ENCODE assay signal across 17 cellular contexts in genomic region chr4:131613824-131614216, GRCh38.
DNase-seq lines count a peak whose midpoint lies in the region; ATAC-seq and TF ChIP-seq lines count a peak whose summit lies in the region.
"Had no signal": no experiment of that assay in that cellular context is flagged by ENCODE, and none has a peak within 500 bp of the region (broad histone marks: within the 10 kb centered on the region; RNA-seq: fewer than 3 reads in every experiment).

No MANE protein-coding gene starts in this region.

- DNase-seq in MV-4-11 (lab: John Stamatoyannopoulos, UW) = peak; percentile 82
- DNase-seq in Peyer's patch = no peak
- DNase-seq in NCI-H526 treated with DMSO at 0.1 percent for 48 hours (lab: John Stamatoyannopoulos, UW) = no peak
- DNase-seq in BE2C = no peak
- DNase-seq: activated CD4-positive, alpha-beta T cell treated with anti-CD3 and anti-CD28 coated beads, Interleukin-2, amount 10 ng/mL, durations not matched to agents 7 days and 5 days; activated gamma-delta T cell; C1 segment of cervical spinal cord; NCI-H187 treated with DMSO at 0.1 percent for 48 hours; T-cell had no signal

- H3K36me3 ChIP-seq in Peyer's patch = no peaks in the 10 kb centered on the region
- H3K36me3 ChIP-seq in BE2C = no peaks in the 10 kb centered on the region
- H3K36me3 ChIP-seq: cardiac muscle cell, neutrophil, vagina had no signal

- no peaks in the 10 kb centered on the region for H3K27me3 ChIP-seq in Peyer's patch
- H3K27me3 ChIP-seq in BE2C = no peaks in the 10 kb centered on the region
- H3K27me3 ChIP-seq: cardiac muscle cell, neutrophil, vagina had no signal

- H3K27ac ChIP-seq in Peyer's patch = no peak overlapping the region
- H3K27ac ChIP-seq: cardiac muscle cell, neutrophil, vagina had no signal

- no peak for TF ChIP-seq POLR2A in Peyer's patch (IDR thresholded peaks at IDR 0.05)

- ATAC-seq in GM18511 (IDR thresholded peaks at IDR 0.05; ENCODE audit: unreplicated experiment) (peak; percentile 60), GM21367 (IDR thresholded peaks at IDR 0.05; ENCODE audit: unreplicated experiment) (peak; percentile 97), HG03045 (IDR thresholded peaks at IDR 0.05; ENCODE audit: unreplicated experiment) (peak; percentile 91), GM21528 (IDR thresholded peaks at IDR 0.05; ENCODE audit: low FRiP score, unreplicated experiment) (no peak)
- ATAC-seq: T-cell had no signal

- H3K4me1 ChIP-seq in Peyer's patch (no peaks in the 10 kb centered on the region), BE2C (peaks cover 4% of the 10 kb centered on the region; the same call in 1 of the 2 replicates)
- H3K4me1 ChIP-seq: vagina had no signal

- no peak overlapping the region for H3K4me3 ChIP-seq in Peyer's patch
- no peak overlapping the region for H3K4me3 ChIP-seq in BE2C (ENCODE audit: low read depth, low read length)
- H3K4me3 ChIP-seq: cardiac muscle cell, lung, vagina had no signal

- TF ChIP-seq CTCF in Peyer's patch (IDR thresholded peaks at IDR 0.05) (no peak), BE2C (IDR thresholded peaks at IDR 0.05; ENCODE audit: low read depth, low read length) (no peak)

- H3K9me3 ChIP-seq in Peyer's patch = no peaks in the 10 kb centered on the region
- no peaks in the 10 kb centered on the region for H3K9me3 ChIP-seq in BE2C
- H3K9me3 ChIP-seq: neutrophil, vagina had no signal
